ENCODE assay signal across 12 cellular contexts in genomic region chrX:115268421-115268820, GRCh38. TPM values are rescaled to one million over a fixed set of nuclear protein-coding genes. Genes with fewer than 3 reads are reported as not detected.
DNase-seq lines count a peak whose midpoint lies in the region; ATAC-seq and TF ChIP-seq lines count a peak whose summit lies in the region.
"Had no signal": no experiment of that assay in that cellular context is flagged by ENCODE, and none has a peak within 500 bp of the region (broad histone marks: within the 10 kb centered on the region; RNA-seq: fewer than 3 reads in every experiment).

No MANE protein-coding gene starts in this region.

- intact Hi-C loops in left colon (cut with DNase I, micrococcal nuclease) = no loop called here

- DNase-seq in NCI-H526 (lab: John Stamatoyannopoulos, UW) = peak; percentile 0 to 30
- no peak for DNase-seq in NCI-H526 treated with DMSO at 0.1 percent for 48 hours (lab: John Stamatoyannopoulos, UW)
- peak; percentile 58 for DNase-seq in endodermal cell
- peak; percentile 18 for DNase-seq in renal cortical epithelial cell (ENCODE audit: low read depth)
- no peak for DNase-seq in NCI-H1436 treated with DMSO at 0.1 percent for 48 hours (lab: John Stamatoyannopoulos, UW)
- DNase-seq in left colon = no peak
- DNase-seq in NCI-H1930 (lab: John Stamatoyannopoulos, UW) = no peak
- DNase-seq: C1 segment of cervical spinal cord, T-helper 17 cell, upper lobe of left lung had no signal

- no peaks in the 10 kb centered on the region for H3K27me3 Mint-ChIP-seq in endodermal cell (ENCODE audit: insufficient read depth)
- H3K27me3 Mint-ChIP-seq: T-helper 17 cell had no signal

- no peaks in the 10 kb centered on the region for H3K9me3 ChIP-seq in Loucy (ENCODE audit: insufficient read depth, low read depth, low read length)
- no peaks in the 10 kb centered on the region for H3K9me3 ChIP-seq in endodermal cell (ENCODE audit: control insufficient read depth, low read length)
- H3K9me3 ChIP-seq: upper lobe of left lung had no signal

- H3F3A ChIP-seq in Loucy (ENCODE audit: low read depth) = no peaks in the 10 kb centered on the region

- H3K4me3 Mint-ChIP-seq in endodermal cell = no peak overlapping the region
- H3K4me3 Mint-ChIP-seq: T-helper 17 cell had no signal

- no peak overlapping the region for H3K27ac Mint-ChIP-seq in endodermal cell
- H3K27ac Mint-ChIP-seq: activated T-helper 2 cell treated with anti-CD3 and anti-CD28 coated beads, Interferon-gamma antibody, Interleukin-2, Interleukin-4, amounts not matched to agents 10 μg/mL and 5 μg/mL and 100 μg/mL, durations not matched to agents 14 hours and 24 hours and 36 hours; T-helper 17 cell had no signal

- H3K4me3 ChIP-seq in Loucy (ENCODE audit: low read length, poor library complexity, severe bottlenecking) (no peak overlapping the region), endodermal cell (ENCODE audit: low read length) (no peak overlapping the region)
- H3K4me3 ChIP-seq: upper lobe of left lung had no signal

- H3K36me3 Mint-ChIP-seq in endodermal cell (ENCODE audit: low read depth) = no peaks in the 10 kb centered on the region

- ATAC-seq in left colon = no peak
- ATAC-seq: T-helper 17 cell had no signal

- H3K9me3 Mint-ChIP-seq in endodermal cell = no peaks in the 10 kb centered on the region
- H3K9me3 Mint-ChIP-seq: activated T-helper 2 cell treated with anti-CD3 and anti-CD28 coated beads, Interferon-gamma antibody, Interleukin-2, Interleukin-4, amounts not matched to agents 10 μg/mL and 5 μg/mL and 100 μg/mL, durations not matched to agents 14 hours and 24 hours and 36 hours had no signal

- no peaks in the 10 kb centered on the region for H4K20me1 ChIP-seq in Loucy (ENCODE audit: insufficient read depth, low read length, poor library complexity, severe bottlenecking)

- H3K36me3 ChIP-seq in Loucy (ENCODE audit: insufficient read depth, low read length) = no peaks in the 10 kb centered on the region
- H3K36me3 ChIP-seq in endodermal cell (ENCODE audit: control insufficient read depth, insufficient read depth, low read length) = no peaks in the 10 kb centered on the region
- H3K36me3 ChIP-seq: upper lobe of left lung had no signal

- H3K4me1 ChIP-seq in Loucy (ENCODE audit: insufficient read depth, low read length, poor library complexity, severe bottlenecking) (no peaks in the 10 kb centered on the region), endodermal cell (ENCODE audit: control insufficient read depth, insufficient read depth, low read length) (no peaks in the 10 kb centered on the region)
- H3K4me1 ChIP-seq: upper lobe of left lung had no signal

- no peaks in the 10 kb centered on the region for H3K9me2 ChIP-seq in Loucy (replicated peaks; ENCODE audit: low read depth, low read length)

- H2AFZ ChIP-seq in Loucy (ENCODE audit: low read length) = no peak overlapping the region

- H3K9ac ChIP-seq in Loucy (ENCODE audit: low read depth, low read length, poor library complexity, severe bottlenecking) = no peak overlapping the region
- H3K9ac ChIP-seq in endodermal cell (ENCODE audit: extremely low read depth, low read length, poor library complexity, severe bottlenecking) = no peak overlapping the region

- TF ChIP-seq CTCF in Loucy (conservative IDR thresholded peaks at IDR 0.05; ENCODE audit: low read length) = 0 out of 2 replicates have a peak, but pooled peaks have one; percentile 15
- TF ChIP-seq CTCF in endodermal cell (conservative IDR thresholded peaks at IDR 0.05) = peak; percentile 79

- no peaks in the 10 kb centered on the region for H3K79me2 ChIP-seq in Loucy (ENCODE audit: insufficient read depth, low read length)

- WGBS in endodermal cell (ENCODE audit: insufficient coverage in 1 of 2, insufficient read length in 1 of 2), 2 experiments = 46 to 62% methylated on average over 2 to 3 of the region's 3 CpGs

- H3K27me3 ChIP-seq in Loucy (ENCODE audit: insufficient read depth, low read length, poor library complexity, severe bottlenecking) (no peaks in the 10 kb centered on the region), endodermal cell (ENCODE audit: control insufficient read depth, insufficient read depth, low read length, poor library complexity, severe bottlenecking) (no peaks in the 10 kb centered on the region)
- H3K27me3 ChIP-seq: upper lobe of left lung had no signal

- H3K4me1 Mint-ChIP-seq in endodermal cell = no peaks in the 10 kb centered on the region
- H3K4me1 Mint-ChIP-seq: T-helper 17 cell had no signal

- no peak overlapping the region for H3K27ac ChIP-seq in endodermal cell (ENCODE audit: low read depth, low read length)
- H3K27ac ChIP-seq: upper lobe of left lung had no signal

- no peak overlapping the region for H3K4me2 ChIP-seq in Loucy (ENCODE audit: low read depth, low read length, poor library complexity, severe bottlenecking)

RNA-seq across cellular contexts. Expression of gene LUZP4, which starts 21.1 kb away (rescaled TPM):
- total RNA-seq in endodermal cell (not detected), renal cortical epithelial cell (not detected in 2 replicates), left colon (not detected)
- polyA plus RNA-seq in endodermal cell (2013, experiment 1 of 2) = not detected
- polyA plus RNA-seq in endodermal cell (2013, experiment 2 of 2) = not detected
- total RNA-seq: activated T-helper 2 cell treated with anti-CD3 and anti-CD28 coated beads, Interferon-gamma antibody, Interleukin-2, Interleukin-4, amounts not matched to agents 10 μg/mL and 5 μg/mL and 100 μg/mL, durations not matched to agents 14 hours and 24 hours and 36 hours; T-helper 17 cell; upper lobe of left lung had no signal

RNA-seq across cellular contexts. Expression of gene LRCH2, which starts 34.5 kb away (rescaled TPM):
- total RNA-seq in endodermal cell (1 to 10 TPM; 1.0 to 2.8 TPM), renal cortical epithelial cell (1.4 and 7.4 TPM in 2 replicates), left colon (1 to 10 TPM in 1 of 2 donors, under 1 TPM in 1; 0.61 to 2.2 TPM)
- polyA plus RNA-seq in endodermal cell (2013, experiment 1 of 2) = 11.9 TPM
- 12.8 TPM for polyA plus RNA-seq in endodermal cell (2013, experiment 2 of 2)
- total RNA-seq: activated T-helper 2 cell treated with anti-CD3 and anti-CD28 coated beads, Interferon-gamma antibody, Interleukin-2, Interleukin-4, amounts not matched to agents 10 μg/mL and 5 μg/mL and 100 μg/mL, durations not matched to agents 14 hours and 24 hours and 36 hours; T-helper 17 cell had no signal

Comparison
In these comparisons a context has a peak if more than half of its experiments do, and no peak if none do; other contexts are left out.
1. DNase-seq: peak in NCI-H526 (2 of 2), endodermal cell (single experiment) and renal cortical epithelial cell (single experiment); none in NCI-H526 treated with DMSO at 0.1 percent for 48 hours (single experiment), NCI-H1436 treated with DMSO at 0.1 percent for 48 hours (single experiment), left colon (0 of 2) and NCI-H1930 (0 of 2).